ENCODE assay signal across 8 cellular contexts in genomic region chr3:16897254-16897926, GRCh38. TPM values are rescaled to one million over a fixed set of nuclear protein-coding genes. Genes with fewer than 3 reads are reported as not detected.
DNase-seq lines count a peak whose midpoint lies in the region; ATAC-seq, FAIRE-seq and TF ChIP-seq lines count a peak whose summit lies in the region.

No MANE protein-coding gene starts in this region.

- peak overlapping the region; percentile 84 for H3K27ac Mint-ChIP-seq in activated T-cell treated with anti-CD3 and anti-CD28 coated beads, Interleukin-2, amount 50 U/mL, for 24 hours

- ATAC-seq in GM19351 (IDR thresholded peaks at IDR 0.05; ENCODE audit: unreplicated experiment) = peak; percentile 73
- peak; percentile 52 for ATAC-seq in HG03378 (IDR thresholded peaks at IDR 0.05; ENCODE audit: unreplicated experiment)
- peak; percentile 40 to 80 (median 66) for ATAC-seq in pancreas
- no peak for ATAC-seq in HG03139 (IDR thresholded peaks at IDR 0.05; ENCODE audit: unreplicated experiment)

- H3K9me3 Mint-ChIP-seq in activated T-cell treated with anti-CD3 and anti-CD28 coated beads, Interleukin-2, amount 50 U/mL, for 24 hours = no peaks in the 10 kb centered on the region

- no peaks in the 10 kb centered on the region for H3K9me3 ChIP-seq in pancreas

- 8 to 11% methylated on average over 11 of the region's 11 CpGs for WGBS in pancreas, 2 donors

- DNase-seq in DMS 273 (lab: John Stamatoyannopoulos, UW; ENCODE audit: unreplicated experiment) (peak; percentile 73), pancreas (no peak), COLO829 (ENCODE audit: low spot score) (no peak), cerebellar nuclear complex (lab: John Stamatoyannopoulos, UW) (no peak)
- no peak for DNase-seq in activated T-cell treated with anti-CD3 and anti-CD28 coated beads, Interleukin-2, amount 50 U/mL, for 24 hours

- no peaks in the 10 kb centered on the region for H3K36me3 ChIP-seq in pancreas

- no peaks in the 10 kb centered on the region for H3K27me3 Mint-ChIP-seq in activated T-cell treated with anti-CD3 and anti-CD28 coated beads, Interleukin-2, amount 50 U/mL, for 24 hours

- no peaks in the 10 kb centered on the region for H3K36me3 Mint-ChIP-seq in activated T-cell treated with anti-CD3 and anti-CD28 coated beads, Interleukin-2, amount 50 U/mL, for 24 hours (ENCODE audit: low read depth)

- intact Hi-C loops in pancreas (cut with DNase I) = no loop called here

- H3K27me3 ChIP-seq in pancreas = no peaks in the 10 kb centered on the region

- peaks cover 23 to 36% (median 29%) of the 10 kb centered on the region in 3 donors for H3K4me1 ChIP-seq in pancreas

- TF ChIP-seq CTCF in pancreas (IDR thresholded peaks at IDR 0.05) = no peak

- H3K4me3 ChIP-seq in pancreas = peak overlapping the region in 2 of 4 donors; percentile 18 to 38

- H3K4me1 Mint-ChIP-seq in activated T-cell treated with anti-CD3 and anti-CD28 coated beads, Interleukin-2, amount 50 U/mL, for 24 hours (ENCODE audit: low read depth) = peaks cover 90% of the 10 kb centered on the region

- no peak for FAIRE-seq in pancreas (lab: Jason Lieb, UNC)

- H3K4me3 Mint-ChIP-seq in activated T-cell treated with anti-CD3 and anti-CD28 coated beads, Interleukin-2, amount 50 U/mL, for 24 hours = peak overlapping the region; percentile 64

- peak overlapping the region in 2 of 4 donors; percentile 1 to 63 for H3K27ac ChIP-seq in pancreas

RNA-seq across cellular contexts. Expression of gene PLCL2, which starts 12.6 kb away (rescaled TPM):
- 10 to 100 TPM in 1 of 6 donors, 1 to 10 TPM in 5; 6.3 to 12.1 (median 8.1) TPM for total RNA-seq in pancreas
- polyA plus RNA-seq in pancreas = 1 to 10 TPM; 1.8 to 6.7 TPM
